ENCODE assay signal across 8 cellular contexts in the genomic region with DNA sequence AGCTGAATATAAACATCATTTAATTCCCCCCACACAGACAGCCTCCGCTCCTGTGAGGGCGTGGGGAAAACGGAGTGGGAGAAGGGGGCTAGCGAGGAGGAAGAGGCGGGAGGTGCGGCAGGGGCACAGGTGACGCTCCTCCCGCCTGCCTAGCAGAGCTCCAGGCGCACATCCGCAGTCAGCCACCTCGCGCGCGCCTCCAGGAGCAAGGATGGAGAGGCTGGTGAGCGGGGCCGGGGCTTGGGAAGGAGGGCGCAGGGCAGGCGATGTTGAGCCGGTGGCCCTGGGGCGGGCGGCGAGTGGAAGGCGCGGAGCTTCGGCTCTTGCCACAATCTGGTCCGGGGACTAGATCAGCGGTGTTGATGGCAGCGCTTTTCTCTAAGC. TPM values are rescaled to one million over a fixed set of nuclear protein-coding genes. Genes with fewer than 3 reads are reported as not detected.
DNase-seq lines count a peak whose midpoint lies in the region; ATAC-seq and TF ChIP-seq lines count a peak whose summit lies in the region.

A gene with protein sequence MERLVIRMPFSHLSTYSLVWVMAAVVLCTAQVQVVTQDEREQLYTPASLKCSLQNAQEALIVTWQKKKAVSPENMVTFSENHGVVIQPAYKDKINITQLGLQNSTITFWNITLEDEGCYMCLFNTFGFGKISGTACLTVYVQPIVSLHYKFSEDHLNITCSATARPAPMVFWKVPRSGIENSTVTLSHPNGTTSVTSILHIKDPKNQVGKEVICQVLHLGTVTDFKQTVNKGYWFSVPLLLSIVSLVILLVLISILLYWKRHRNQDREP (plus strand): TSS at position 155 of the 384 bp plus-strand sequence. CDS start 57 bp downstream, at position 212.

- H3K27ac ChIP-seq in CD4-positive, alpha-beta memory T cell (ENCODE audit: low read depth, low read length), result peak within 1 kb of the TSS; percentile 25

- CTCF ChIA-PET in CD4-positive, alpha-beta memory T cell (lab: Charles Lee; ENCODE audit: partially characterized antibody), result interaction anchor here (0.6 to 2.8 kb wide), 16 partner anchors 11 to 221 kb away, joined by 3 to 14 read pairs (median 4); no protein-coding TSS in a partner anchor

- POLR2A ChIA-PET in CD4-positive, alpha-beta memory T cell (lab: Charles Lee; ENCODE audit: partially characterized antibody), result interaction anchor here (1.4 to 4.1 kb wide), 2 partner anchors 166 to 229 kb away, joined by 5 to 22 read pairs; partner anchors contain the start of genes ATG3, BTLA and SLC35A5

- peaks cover 27% of the 10 kb centered on the region for H3K4me1 ChIP-seq in CD4-positive, alpha-beta memory T cell (ENCODE audit: insufficient read depth, low read length)
- peaks cover 17% of the 10 kb centered on the region for H3K4me1 ChIP-seq in endocrine pancreas (ENCODE audit: control insufficient read depth, insufficient read depth, low read length)
- H3K4me1 ChIP-seq in mucosa of descending colon (ENCODE audit: low read depth), result no peaks in the 10 kb centered on the region

- peak within 1 kb of the TSS; percentile 39 to 61 for H3K4me3 ChIP-seq in CD4-positive, alpha-beta memory T cell (ENCODE audit: low read length in 2 of 2)
- peak within 1 kb of the TSS; percentile 95 for H3K4me3 ChIP-seq in endocrine pancreas (ENCODE audit: control insufficient read depth, insufficient read depth, low read length)
- H3K4me3 ChIP-seq in mucosa of descending colon, result peak within 1 kb of the TSS; percentile 29

- H3K36me3 Mint-ChIP-seq in CD4-positive, alpha-beta memory T cell, result peaks cover 0 to 2% of the 10 kb centered on the region in 2 donors

- no peak for TF ChIP-seq CTCF in mucosa of descending colon (IDR thresholded peaks at IDR 0.05)

- H3K27ac Mint-ChIP-seq in CD4-positive, alpha-beta memory T cell, result peak within 1 kb of the TSS; percentile 2 to 89 (median 74)

- peak within 1 kb of the TSS; percentile 88 to 93 (median 90) for H3K4me3 Mint-ChIP-seq in CD4-positive, alpha-beta memory T cell

- H3K27me3 ChIP-seq in CD4-positive, alpha-beta memory T cell (ENCODE audit: insufficient read depth, low read length), result no peaks in the 10 kb centered on the region
- no peaks in the 10 kb centered on the region for H3K27me3 ChIP-seq in endocrine pancreas (ENCODE audit: control insufficient read depth, insufficient read depth, low read length)

- no peaks in the 10 kb centered on the region for H3K9me3 ChIP-seq in CD4-positive, alpha-beta memory T cell (ENCODE audit: control insufficient read depth in 1 of 2, low read length in 2 of 2)
- H3K9me3 ChIP-seq in endocrine pancreas (ENCODE audit: control insufficient read depth, low read length) (no peaks in the 10 kb centered on the region), mucosa of descending colon (no peaks in the 10 kb centered on the region)

- H3K27me3 Mint-ChIP-seq in CD4-positive, alpha-beta memory T cell, result no peaks in the 10 kb centered on the region

- no peaks in the 10 kb centered on the region for H3K9me3 Mint-ChIP-seq in CD4-positive, alpha-beta memory T cell

- intact Hi-C loops in CD4-positive, alpha-beta memory T cell (cut with micrococcal nuclease), result no loop called here
- intact Hi-C loops in mucosa of descending colon (cut with DNase I, micrococcal nuclease), result no loop called here

- no peaks in the 10 kb centered on the region for H3K36me3 ChIP-seq in CD4-positive, alpha-beta memory T cell (ENCODE audit: insufficient read depth, low read length)
- H3K36me3 ChIP-seq in endocrine pancreas (ENCODE audit: control insufficient read depth, insufficient read depth, low read length) (no peaks in the 10 kb centered on the region), mucosa of descending colon (ENCODE audit: low read depth) (no peaks in the 10 kb centered on the region)

- H3K4me1 Mint-ChIP-seq in CD4-positive, alpha-beta memory T cell, result peaks cover 13 to 45% (median 32%) of the 10 kb centered on the region in 4 donors

- peak; percentile 36 to 44 (median 42) for DNase-seq in CD4-positive, alpha-beta memory T cell
- DNase-seq in NCI-H2081 treated with DMSO at 0.1 percent for 48 hours (lab: John Stamatoyannopoulos, UW) (peak; percentile 15), mucosa of descending colon (peak; percentile 68 to 81 (median 80)), NCI-H1694 treated with DMSO at 0.1 percent for 48 hours (lab: John Stamatoyannopoulos, UW) (no peak)
- DNase-seq in activated CD8-positive, alpha-beta memory T cell treated with anti-CD3 and anti-CD28 coated beads for 48 hours (ENCODE audit: low read depth in 2 of 3, low spot score in 2 of 3), result peak; percentile 34 to 38 (median 35)
- peak; percentile 5 to 24 for DNase-seq in stimulated activated CD8-positive, alpha-beta memory T cell treated with anti-CD3 and anti-CD28 coated beads, Interleukin-4, amount 100 ng/mL, for 4 hours (ENCODE audit: low read depth in 2 of 2, low spot score in 1 of 2)

- H3K9ac ChIP-seq in endocrine pancreas (ENCODE audit: control insufficient read depth, insufficient read depth, low read length), result peak within 1 kb of the TSS; percentile 88

- ATAC-seq in GM21619 (IDR thresholded peaks at IDR 0.05; ENCODE audit: unreplicated experiment) (peak; percentile 67), mucosa of descending colon (peak; percentile 92)

RNA-seq across cellular contexts. Expression of the gene that starts here (rescaled TPM):
- 1 to 10 TPM in 1 of 2 experiments, under 1 TPM in 1; 0.93 to 1.8 TPM for total RNA-seq in CD4-positive, alpha-beta memory T cell
- polyA plus RNA-seq in CD4-positive, alpha-beta memory T cell, result 1 to 10 TPM in 1 of 2 donors, under 1 TPM in 1; 1.00 to 1.2 TPM
- 1 to 10 TPM; 3.3 to 6.4 (median 3.9) TPM for total RNA-seq in mucosa of descending colon

Comparison
In these comparisons a context has a peak if more than half of its experiments do, and no peak if none do; other contexts are left out.
1. H3K4me3 ChIP-seq: peak in every context shown above with its lines; median percentile 95 in endocrine pancreas; 50 in CD4-positive, alpha-beta memory T cell; 29 in mucosa of descending colon.